Comparison of ENCODE assay signal across 1 cellular context in genomic region chr12:120261951-120262851, GRCh38.
TF ChIP-seq lines count a peak whose summit lies in the region.

No MANE protein-coding gene starts in this region.

TF ChIP-seq in GM23338, 12 proteins besides CTCF, POLR2A, EP300 and RAD21 (continued from another document):
- TF ChIP-seq ZNF462 (CRISPR knock-in tag; IDR thresholded peaks at IDR 0.05) (no peak), ZNF331 (CRISPR knock-in tag; IDR thresholded peaks at IDR 0.05; ENCODE audit: low read depth) (no peak), POLR2AphosphoS5 (IDR thresholded peaks at IDR 0.05; ENCODE audit: low read depth) (no peak), EZH2phosphoT487 (IDR thresholded peaks at IDR 0.05; ENCODE audit: unreplicated experiment) (no peak), JUNB (IDR thresholded peaks at IDR 0.05; ENCODE audit: unreplicated experiment) (no peak), NANOG (IDR thresholded peaks at IDR 0.05; ENCODE audit: borderline replicate concordance) (no peak), EZH2 (IDR thresholded peaks at IDR 0.05; ENCODE audit: low read depth, unreplicated experiment) (no peak)
